ENCODE assay signal across 8 cellular contexts in genomic region chr20:63979549-63980316, GRCh38. TPM values are rescaled to one million over a fixed set of nuclear protein-coding genes. Genes with fewer than 3 reads are reported as not detected.
DNase-seq lines count a peak whose midpoint lies in the region; ATAC-seq and TF ChIP-seq lines count a peak whose summit lies in the region.

TSS of gene SAMD10 (minus strand) at chr20:63979642. CDS start at chr20:63979467, 175 bp downstream.

- H3K9me3 ChIP-seq in lung (ENCODE audit: control insufficient read depth in 2 of 2, insufficient read depth in 1 of 2, low read length in 1 of 2): no peaks in the 10 kb centered on the region

- peak within 1 kb of the TSS; percentile 93 for H2AFZ ChIP-seq in GM23338

- H3K79me2 ChIP-seq in GM23338 (replicated peaks; ENCODE audit: insufficient read depth): peaks cover 29% of the 10 kb centered on the region

- H3K9me2 ChIP-seq in GM23338 (ENCODE audit: insufficient read depth): no peaks in the 10 kb centered on the region

- H3K36me3 ChIP-seq in GM23338 (ENCODE audit: insufficient read depth) (peaks cover 5% of the 10 kb centered on the region), lung (ENCODE audit: control insufficient read depth in 2 of 2, insufficient read depth in 2 of 2, low read length in 2 of 2) (peaks cover 5 to 7% of the 10 kb centered on the region in 2 donors)

- H3K9me3 Mint-ChIP-seq in GM23338: no peaks in the 10 kb centered on the region; the same call in 2 of the 3 replicates
- no peaks in the 10 kb centered on the region for H3K9me3 Mint-ChIP-seq in central memory CD8-positive, alpha-beta T cell

- peaks cover 21% of the 10 kb centered on the region for H3K27me3 Mint-ChIP-seq in GM23338 (ENCODE audit: insufficient read depth, low read depth, poor library complexity)
- no peaks in the 10 kb centered on the region for H3K27me3 Mint-ChIP-seq in central memory CD8-positive, alpha-beta T cell

- H3K4me1 ChIP-seq in GM23338 (ENCODE audit: insufficient read depth) (peaks cover 18% of the 10 kb centered on the region), lung (ENCODE audit: control insufficient read depth in 2 of 2, insufficient read depth in 2 of 2, low read length in 2 of 2) (peaks cover 5 to 17% of the 10 kb centered on the region in 2 donors)

- H3F3A ChIP-seq in GM23338 (replicated peaks; ENCODE audit: low read depth): peaks cover 18% of the 10 kb centered on the region

- no peak within 1 kb of the TSS for H3K27ac Mint-ChIP-seq in GM23338
- peak within 1 kb of the TSS; percentile 95 for H3K27ac Mint-ChIP-seq in central memory CD8-positive, alpha-beta T cell (ENCODE audit: low read depth)

- 2% methylated on average over 43 to 54 of the region's 54 CpGs for WGBS in lung, 2 donors

- no peak for TF ChIP-seq CTCF in GM23338 (conservative IDR thresholded peaks at IDR 0.05; ENCODE audit: low read depth in 2 of 2)
- no peak for TF ChIP-seq CTCF in lung (IDR thresholded peaks at IDR 0.05; ENCODE audit: control extremely low read depth, extremely low read depth)

- ATAC-seq in GM23338: peak; percentile 15
- ATAC-seq in central memory CD8-positive, alpha-beta T cell (replicated peaks; ENCODE audit: extremely low read depth, poor library complexity, severe bottlenecking): peak; percentile 11
- ATAC-seq in lung (ENCODE audit: insufficient read depth, low FRiP score): no peak
- ATAC-seq in GM18861 (IDR thresholded peaks at IDR 0.05; ENCODE audit: unreplicated experiment): no peak

- peak within 1 kb of the TSS; percentile 93 for H3K4me2 ChIP-seq in GM23338

- H3K36me3 Mint-ChIP-seq in GM23338 (ENCODE audit: low read depth): peaks cover 21% of the 10 kb centered on the region
- peaks cover 61% of the 10 kb centered on the region for H3K36me3 Mint-ChIP-seq in central memory CD8-positive, alpha-beta T cell (ENCODE audit: insufficient read depth)

- H3K4me3 ChIP-seq in GM23338 (peak within 1 kb of the TSS; percentile 98), lung (peak within 1 kb of the TSS; percentile 34)

- H3K4me1 Mint-ChIP-seq in GM23338: peaks cover 30% of the 10 kb centered on the region
- H3K4me1 Mint-ChIP-seq in central memory CD8-positive, alpha-beta T cell: peaks cover 67% of the 10 kb centered on the region

- H3K27me3 ChIP-seq in GM23338 (ENCODE audit: insufficient read depth): peaks cover 15% of the 10 kb centered on the region
- no peaks in the 10 kb centered on the region for H3K27me3 ChIP-seq in lung (ENCODE audit: control insufficient read depth, insufficient read depth)

- peaks cover 13% of the 10 kb centered on the region for H4K20me1 ChIP-seq in GM23338 (replicated peaks; ENCODE audit: insufficient read depth)

- H3K27ac ChIP-seq in GM23338 (ENCODE audit: low read depth) (no peak within 1 kb of the TSS), lung (ENCODE audit: low read depth in 1 of 2, low read length in 1 of 2) (peak within 1 kb of the TSS; percentile 82 to 83)

- DNase-seq in D341Med (ENCODE audit: low spot score) (peak; percentile 83), GM23338 (ENCODE audit: low spot score) (peak; percentile 66), NCI-H1930 (lab: John Stamatoyannopoulos, UW) (peak; percentile 42 to 68), lung (ENCODE audit: low spot score) (peak; percentile 53)
- peak; percentile 26 to 52 (median 35) for DNase-seq in activated CD4-positive, CD25-positive, alpha-beta regulatory T cell (lab: John Stamatoyannopoulos, UW)
- peak; percentile 45 to 60 for DNase-seq in central memory CD8-positive, alpha-beta T cell (ENCODE audit: low spot score in 2 of 2)
- DNase-seq in stimulated activated CD8-positive, alpha-beta memory T cell treated with anti-CD3 and anti-CD28 coated beads, Interleukin-15, amount 100 ng/mL, for 24 hours (ENCODE audit: low read depth): peak; percentile 50

- H3K4me3 Mint-ChIP-seq in GM23338: peak within 1 kb of the TSS; percentile 96
- peak within 1 kb of the TSS; percentile 94 for H3K4me3 Mint-ChIP-seq in central memory CD8-positive, alpha-beta T cell

TF ChIP-seq in GM23338, 12 proteins besides CTCF, POLR2A, EP300 and RAD21:
- TF ChIP-seq POLR2AphosphoS5 (IDR thresholded peaks at IDR 0.05; ENCODE audit: low read depth) (0 out of 2 replicates have a peak, but pooled peaks have one; percentile 15), STAT1 (IDR thresholded peaks at IDR 0.05; ENCODE audit: unreplicated experiment) (no peak)

RNA-seq across cellular contexts. Expression of gene SAMD10, which starts in this region (rescaled TPM):
- 2.8 and 7.3 TPM in 2 replicates for total RNA-seq in GM23338 (2014; rRNA removed; shearing (Covaris generic))
- 2.1 and 3.2 TPM in 2 replicates for polyA plus RNA-seq in GM23338 (2016; fragmentation: Nextera tagmentation; extraction: Ambion mirVana)
- 1 to 10 TPM; 2.3 to 6.4 TPM for total RNA-seq in lung
- polyA plus RNA-seq in lung: 1 to 10 TPM; 4.7 to 6.8 TPM

Comparison
In these comparisons a context has a peak if more than half of its experiments do, and no peak if none do; other contexts are left out.
1. ATAC-seq: peak in GM23338 (single experiment) and central memory CD8-positive, alpha-beta T cell (single experiment); none in lung (single experiment) and GM18861 (single experiment).
2. Peak in every context shown above with its lines, with median percentiles within 50 percentile points of each other: DNase-seq.